Comparison of ENCODE assay signal across 16 cellular contexts in genomic region chr4:169039271-169039954, GRCh38. TPM values are rescaled to one million over a fixed set of nuclear protein-coding genes. Genes with fewer than 3 reads are reported as not detected.
DNase-seq lines count a peak whose midpoint lies in the region; ATAC-seq and TF ChIP-seq lines count a peak whose summit lies in the region.
"Had no signal": no experiment of that assay in that cellular context is flagged by ENCODE, and none has a peak within 500 bp of the region (broad histone marks: within the 10 kb centered on the region; RNA-seq: fewer than 3 reads in every experiment).

No MANE protein-coding gene starts in this region.

- H3K36me3 Mint-ChIP-seq in nephron progenitor cell (ENCODE audit: low read depth) = no peaks in the 10 kb centered on the region

- no peak for ATAC-seq in GM21447 (IDR thresholded peaks at IDR 0.05; ENCODE audit: unreplicated experiment)
- no peak for ATAC-seq in GM19395 (IDR thresholded peaks at IDR 0.05; ENCODE audit: unreplicated experiment)
- ATAC-seq: HCT116 had no signal

- peak; percentile 84 for DNase-seq in SK-MEL-5 (ENCODE audit: low read depth, low spot score)
- DNase-seq in foreskin melanocyte = peak; percentile 86
- DNase-seq in nephron progenitor cell = no peak
- no peak for DNase-seq in SW 1271 (lab: John Stamatoyannopoulos, UW)
- DNase-seq: KG1, NCI-H1092 treated with DMSO at 0.1 percent for 48 hours, NCI-H1436 treated with DMSO at 0.1 percent for 48 hours, NCI-H2029, NCI-H2171 treated with DMSO at 0.1 percent for 48 hours, NCI-H524 treated with DMSO at 0.1 percent for 48 hours, Peyer's patch had no signal

- peak overlapping the region; percentile 52 for H3K27ac Mint-ChIP-seq in nephron progenitor cell

- no peaks in the 10 kb centered on the region for H3K27me3 Mint-ChIP-seq in nephron progenitor cell (ENCODE audit: low read depth, poor library complexity)

- H3K9me3 Mint-ChIP-seq in nephron progenitor cell = peaks cover 3% of the 10 kb centered on the region

- H3K4me1 Mint-ChIP-seq in nephron progenitor cell = peaks cover 20% of the 10 kb centered on the region

- H3K4me3 Mint-ChIP-seq in nephron progenitor cell = no peak overlapping the region

- peak overlapping the region; percentile 49 for H3K27ac ChIP-seq in C4-2B
- H3K27ac ChIP-seq: HL-60, Peyer's patch had no signal

- in situ Hi-C loops in SK-MEL-5 (cut with HindIII; ENCODE audit: low pct_unique_long_range_greater_than_20kb, low sequenced_read_pairs) = no loop called here

- TF ChIP-seq CTCF in C4-2B (conservative IDR thresholded peaks at IDR 0.05) (no peak), nephron progenitor cell (IDR thresholded peaks at IDR 0.05) (no peak)

RNA-seq across cellular contexts. Expression of gene CBR4, which starts 29.4 kb away (rescaled TPM):
- 16.7 and 16.8 TPM in 2 replicates for total RNA-seq in SK-MEL-5 (2014; rRNA removed; shearing (Covaris generic))
- polyA plus RNA-seq in SK-MEL-5 (2015; cell fraction: cytosol; rRNA removed) = 11.7 and 13.2 TPM in 2 replicates
- 53.1 and 60.5 TPM in 2 replicates for polyA plus RNA-seq in SK-MEL-5 (2015; cell fraction: nucleus; rRNA removed)

Comparison
In these comparisons a context has a peak if more than half of its experiments do, and no peak if none do; other contexts are left out.
1. DNase-seq: peak in SK-MEL-5 (single experiment) and foreskin melanocyte (single experiment); none in nephron progenitor cell (single experiment) and SW 1271 (0 of 2).